ENCODE assay signal across 8 cellular contexts in the genomic region with DNA sequence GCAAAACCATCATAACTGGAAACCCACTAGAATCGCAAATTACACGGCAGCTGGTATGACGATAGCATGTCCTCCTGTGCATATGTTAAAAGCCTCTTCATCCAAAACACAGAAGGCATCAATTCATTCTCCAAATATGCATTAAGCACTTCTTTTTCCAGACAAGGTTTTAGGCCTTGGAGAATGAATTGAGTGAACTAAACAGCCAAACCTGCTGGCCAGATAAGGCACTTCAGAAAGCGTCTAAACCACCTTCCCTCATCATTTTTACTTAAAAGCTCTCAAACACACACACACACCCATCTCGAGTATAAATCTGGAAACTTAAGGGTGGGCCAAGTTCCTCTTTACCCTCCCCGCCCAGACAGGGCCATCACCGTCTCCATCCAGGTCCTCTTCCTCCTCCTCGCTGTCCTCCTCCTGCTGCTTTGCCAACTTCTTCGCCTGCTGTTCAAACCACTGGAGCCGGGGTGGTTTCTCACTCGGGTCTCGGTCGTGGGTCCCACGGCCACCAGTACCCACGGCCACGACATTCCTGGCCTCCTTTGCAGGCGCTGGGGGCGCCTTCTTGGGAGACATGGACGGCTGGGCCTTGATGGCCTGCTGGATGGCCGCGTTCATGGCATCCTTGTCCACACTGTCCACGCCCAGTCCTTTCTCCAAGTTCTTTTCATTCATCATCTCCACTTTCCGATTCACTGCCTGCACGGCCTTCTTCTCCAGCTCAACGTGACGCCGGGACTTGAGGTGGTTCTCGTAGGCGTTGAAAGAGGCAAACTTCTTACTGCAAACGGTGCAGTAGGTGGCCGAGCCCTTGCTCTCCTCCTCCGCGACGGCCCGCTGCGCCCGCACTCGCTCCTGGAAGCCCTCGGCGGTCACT. TPM values are rescaled to one million over a fixed set of nuclear protein-coding genes. Genes with fewer than 3 reads are reported as not detected.
DNase-seq lines count a peak whose midpoint lies in the region; ATAC-seq and TF ChIP-seq lines count a peak whose summit lies in the region.

No MANE protein-coding gene starts in this region.

- ATAC-seq in HG02970 (IDR thresholded peaks at IDR 0.05; ENCODE audit: low FRiP score, unreplicated experiment): no peak

- peak overlapping the region; percentile 99 for H3K4me3 Mint-ChIP-seq in activated T-helper 1 cell treated with anti-CD3 and anti-CD28 coated beads, Interleukin-12 subunit alpha, Interleukin-12 subunit beta, Interleukin-2, Interleukin-4 antibody, amounts not matched to agents 30 ng/mL and 10 ng/mL and 1 ng/mL, durations not matched to agents 14 hours and 24 hours and 36 hours

- H2AFZ ChIP-seq in ACC112 (ENCODE audit: low read length, unreplicated experiment): peak overlapping the region; percentile 89

- no peaks in the 10 kb centered on the region for H3K9me3 ChIP-seq in HUES48 (ENCODE audit: control insufficient read depth, insufficient read depth, low read length)
- H3K9me3 ChIP-seq in left ventricle myocardium inferior (replicated peaks): no peaks in the 10 kb centered on the region

- DNase-seq in activated T-helper 1 cell treated with anti-CD3 and anti-CD28 coated beads, Interleukin-12 subunit alpha, Interleukin-12 subunit beta, Interleukin-2, Interleukin-4 antibody, amounts not matched to agents 30 ng/mL and 10 ng/mL and 1 ng/mL, durations not matched to agents 14 hours and 24 hours and 36 hours (ENCODE audit: low spot score): no peak
- DNase-seq in left ventricle myocardium inferior: no peak
- no peak for DNase-seq in skeletal muscle cell (ENCODE audit: low read depth)
- DNase-seq in NCI-H1092 (lab: John Stamatoyannopoulos, UW): no peak
- no peak for DNase-seq in RPMI8226

- H3K4me1 ChIP-seq in ACC112 (ENCODE audit: control insufficient read depth, insufficient read depth, low read length, unreplicated experiment) (peaks cover 57% of the 10 kb centered on the region), HUES48 (ENCODE audit: control insufficient read depth, insufficient read depth, low read length) (no peaks in the 10 kb centered on the region), left ventricle myocardium inferior (peaks cover 95% of the 10 kb centered on the region)

- H3K36me3 ChIP-seq in ACC112 (ENCODE audit: insufficient read depth, low read length): peaks cover 19% of the 10 kb centered on the region
- peaks cover 34% of the 10 kb centered on the region for H3K36me3 ChIP-seq in HUES48 (ENCODE audit: control insufficient read depth, insufficient read depth, low read length)
- peaks cover 37% of the 10 kb centered on the region for H3K36me3 ChIP-seq in left ventricle myocardium inferior

- no peaks in the 10 kb centered on the region for H3K27me3 Mint-ChIP-seq in activated T-helper 1 cell treated with anti-CD3 and anti-CD28 coated beads, Interleukin-12 subunit alpha, Interleukin-12 subunit beta, Interleukin-2, Interleukin-4 antibody, amounts not matched to agents 30 ng/mL and 10 ng/mL and 1 ng/mL, durations not matched to agents 14 hours and 24 hours and 36 hours (ENCODE audit: insufficient read depth)

- no peaks in the 10 kb centered on the region for H3K9me3 Mint-ChIP-seq in activated T-helper 1 cell treated with anti-CD3 and anti-CD28 coated beads, Interleukin-12 subunit alpha, Interleukin-12 subunit beta, Interleukin-2, Interleukin-4 antibody, amounts not matched to agents 30 ng/mL and 10 ng/mL and 1 ng/mL, durations not matched to agents 14 hours and 24 hours and 36 hours

- peaks cover 50% of the 10 kb centered on the region for H3K36me3 Mint-ChIP-seq in activated T-helper 1 cell treated with anti-CD3 and anti-CD28 coated beads, Interleukin-12 subunit alpha, Interleukin-12 subunit beta, Interleukin-2, Interleukin-4 antibody, amounts not matched to agents 30 ng/mL and 10 ng/mL and 1 ng/mL, durations not matched to agents 14 hours and 24 hours and 36 hours (ENCODE audit: low read depth)

- TF ChIP-seq CTCF in left ventricle myocardium inferior (IDR thresholded peaks at IDR 0.05; ENCODE audit: borderline replicate concordance): no peak

- no peaks in the 10 kb centered on the region for H3K27me3 ChIP-seq in ACC112 (ENCODE audit: insufficient read depth, low read length)
- H3K27me3 ChIP-seq in HUES48 (ENCODE audit: control insufficient read depth, insufficient read depth, low read length): no peaks in the 10 kb centered on the region
- no peaks in the 10 kb centered on the region for H3K27me3 ChIP-seq in left ventricle myocardium inferior (ENCODE audit: low read depth)

- peak overlapping the region; percentile 95 for H3K27ac Mint-ChIP-seq in activated T-helper 1 cell treated with anti-CD3 and anti-CD28 coated beads, Interleukin-12 subunit alpha, Interleukin-12 subunit beta, Interleukin-2, Interleukin-4 antibody, amounts not matched to agents 30 ng/mL and 10 ng/mL and 1 ng/mL, durations not matched to agents 14 hours and 24 hours and 36 hours

- peaks cover 75% of the 10 kb centered on the region for H3K4me1 Mint-ChIP-seq in activated T-helper 1 cell treated with anti-CD3 and anti-CD28 coated beads, Interleukin-12 subunit alpha, Interleukin-12 subunit beta, Interleukin-2, Interleukin-4 antibody, amounts not matched to agents 30 ng/mL and 10 ng/mL and 1 ng/mL, durations not matched to agents 14 hours and 24 hours and 36 hours (ENCODE audit: low read depth)

- H3K9ac ChIP-seq in HUES48 (ENCODE audit: low read depth, low read length): peak overlapping the region; percentile 80

- peaks cover 79% of the 10 kb centered on the region for H3K79me2 ChIP-seq in ACC112 (ENCODE audit: control insufficient read depth, insufficient read depth, low read length, unreplicated experiment)

- intact Hi-C loops in activated T-helper 1 cell treated with anti-CD3 and anti-CD28 coated beads, Interleukin-12 subunit alpha, Interleukin-12 subunit beta, Interleukin-2, Interleukin-4 antibody, amounts not matched to agents 30 ng/mL and 10 ng/mL and 1 ng/mL, durations not matched to agents 14 hours and 24 hours and 36 hours (cut with micrococcal nuclease): loop anchor here (1.0 to 10.0 kb wide), 6 partner anchors 162 to 1883 kb away; a partner anchor contains a TSS
- intact Hi-C loops in left ventricle myocardium inferior (cut with micrococcal nuclease): no loop called here

- H3K4me3 ChIP-seq in ACC112 (ENCODE audit: low read depth, low read length): peak overlapping the region; percentile 97
- H3K4me3 ChIP-seq in HUES48 (ENCODE audit: low read depth, low read length): peak overlapping the region; percentile 97
- H3K4me3 ChIP-seq in left ventricle myocardium inferior: peak overlapping the region; percentile 96
- H3K4me3 ChIP-seq in skeletal muscle cell (ENCODE audit: low read depth, low read length): peak overlapping the region; percentile 84

- H3K27ac ChIP-seq in ACC112 (ENCODE audit: low read depth, low read length) (no peak overlapping the region; the same call in 1 of the 2 replicates), HUES48 (ENCODE audit: low read depth, low read length) (peak overlapping the region; percentile 32), left ventricle myocardium inferior (replicated peaks) (peak overlapping the region; percentile 93)

RNA-seq across cellular contexts. Expression of a gene that starts 0.7 kb away (rescaled TPM):
- 54.4 and 55.6 TPM in 2 replicates for total RNA-seq in activated T-helper 1 cell treated with anti-CD3 and anti-CD28 coated beads, Interleukin-12 subunit alpha, Interleukin-12 subunit beta, Interleukin-2, Interleukin-4 antibody, amounts not matched to agents 30 ng/mL and 10 ng/mL and 1 ng/mL, durations not matched to agents 14 hours and 24 hours and 36 hours
- 56.1 TPM for total RNA-seq in left ventricle myocardium inferior
